8 cellular contexts compared by ENCODE assay signal in genomic region chrX:71181910-71182799, GRCh38. TPM values are rescaled to one million over a fixed set of nuclear protein-coding genes. Genes with fewer than 3 reads are reported as not detected.
DNase-seq lines count a peak whose midpoint lies in the region; ATAC-seq and TF ChIP-seq lines count a peak whose summit lies in the region.

No MANE protein-coding gene starts in this region.

- CTCF ChIA-PET in T-cell (lab: Charles Lee) = interaction anchor here (0.5 to 2.0 kb wide), 13 partner anchors 9 to 1049 kb away, joined by 3 to 6 read pairs (median 4); partner anchors contain the start of genes FOXO4 (in 1 of the 2), IGBP1 (in 1 of the 2), IL2RG (in 1 of the 2) and MED12 (in 1 of the 2)

- H3K4me3 Mint-ChIP-seq in T-cell (peak overlapping the region; percentile 88 to 92 (median 89)), type B pancreatic cell (peak overlapping the region; percentile 92)

- peak; percentile 89 for DNase-seq in GM12864 (ENCODE audit: low read depth)
- peak; percentile 99 for DNase-seq in NCI-H1092 treated with DMSO at 0.1 percent for 48 hours (lab: John Stamatoyannopoulos, UW)
- peak; percentile 49 to 85 (median 77) for DNase-seq in T-cell
- DNase-seq in amniotic epithelial cell (ENCODE audit: low read depth) = peak; percentile 98
- peak; percentile 73 to 92 for DNase-seq in heart right ventricle
- peak; percentile 96 for DNase-seq in pons (ENCODE audit: low spot score)
- DNase-seq in type B pancreatic cell (ENCODE audit: extremely low spot score, unreplicated experiment) = peak; percentile 84

- H3K9me3 Mint-ChIP-seq in T-cell (no peaks in the 10 kb centered on the region), type B pancreatic cell (no peaks in the 10 kb centered on the region)

- H3K4me3 ChIP-seq in GM12864 (ENCODE audit: low read depth, low read length) (peak overlapping the region; percentile 51), heart right ventricle (peak overlapping the region in 9 of 10 donors; percentile 17 to 61 (median 49))

- no peaks in the 10 kb centered on the region for H3K36me3 ChIP-seq in heart right ventricle

- peaks cover 9% of the 10 kb centered on the region for H3K36me3 Mint-ChIP-seq in T-cell
- H3K36me3 Mint-ChIP-seq in type B pancreatic cell = no peaks in the 10 kb centered on the region

- peaks cover 0 to 6% (median 0%) of the 10 kb centered on the region in 9 donors for H3K4me1 ChIP-seq in heart right ventricle

- no peaks in the 10 kb centered on the region for H3K9me3 ChIP-seq in heart right ventricle

- H3K27ac Mint-ChIP-seq in T-cell = peak overlapping the region; percentile 98 to 99
- H3K27ac Mint-ChIP-seq in type B pancreatic cell = peak overlapping the region; percentile 97

- TF ChIP-seq CTCF in GM12864 (IDR thresholded peaks at IDR 0.05; ENCODE audit: low read depth, low read length, missing control alignments) (no peak), heart right ventricle (IDR thresholded peaks at IDR 0.05) (no peak), type B pancreatic cell (conservative IDR thresholded peaks at IDR 0.05) (no peak)

- peaks cover 0 to 8% (median 0%) of the 10 kb centered on the region in 7 donors for H3K27me3 ChIP-seq in heart right ventricle

- H3K4me1 Mint-ChIP-seq in T-cell (peaks cover 6 to 29% (median 16%) of the 10 kb centered on the region in 3 donors), type B pancreatic cell (ENCODE audit: unreplicated experiment) (peaks cover 20% of the 10 kb centered on the region)

- WGBS in heart right ventricle, 2 donors = 1 to 2% methylated on average over 42 of the region's 42 CpGs

- ATAC-seq in HG02623 (IDR thresholded peaks at IDR 0.05; ENCODE audit: unreplicated experiment) (peak; percentile 86), T-cell (replicated peaks in 1 of 4) (peak; percentile 91 to 94 (median 94)), heart right ventricle (peak; percentile 89 to 98 (median 96))

- intact Hi-C loops in heart right ventricle (cut with DNase I) = loop anchor here in 2 of 10 donors (5.0 to 10.0 kb wide), 5 partner anchors 70 to 183 kb away; partner anchors contain the start of genes FOXO4 (in 1 of the 2), SNX12 (in 1 of the 2), TAF1 (in 1 of the 2) and ZMYM3 (in 1 of the 2)

- peaks cover 0 to 10% of the 10 kb centered on the region in 2 donors for H3K27me3 Mint-ChIP-seq in T-cell
- no peaks in the 10 kb centered on the region for H3K27me3 Mint-ChIP-seq in type B pancreatic cell

- peak overlapping the region; percentile 63 to 93 (median 84) for H3K27ac ChIP-seq in heart right ventricle

- POLR2A ChIA-PET in T-cell (lab: Charles Lee) = interaction anchor here (0.5 to 1.6 kb wide), 8 partner anchors 14 to 215 kb away, joined by 3 to 10 read pairs (median 4); partner anchors contain the start of genes MED12 (in 1 of the 2), NONO (in 1 of the 2) and TAF1 (in 1 of the 2)

RNA-seq across cellular contexts. Expression of gene NLGN3, which starts 37.5 kb away (rescaled TPM):
- total RNA-seq in T-cell (1 to 10 TPM; 2.9 to 3.7 (median 3.2) TPM), heart right ventricle (under 1 TPM; 0.23 to 0.94 (median 0.55) TPM), type B pancreatic cell (ENCODE audit: low replicate concordance) (0.86 and 17.9 TPM in 2 replicates)
- polyA plus RNA-seq in heart right ventricle = under 1 TPM; 0.16 to 0.51 TPM

RNA-seq across cellular contexts. Expression of gene GJB1, which starts 40.9 kb away (rescaled TPM):
- under 1 TPM in 2 of 5 donors, not detected in 3; 0.23 TPM for total RNA-seq in T-cell
- not detected for total RNA-seq in heart right ventricle
- polyA plus RNA-seq in heart right ventricle = not detected
- 3.9 and 15.3 TPM in 2 replicates for total RNA-seq in type B pancreatic cell (ENCODE audit: low replicate concordance)

Comparison
In these comparisons a context has a peak if more than half of its experiments do, and no peak if none do; other contexts are left out.
1. Peak in every context shown above with its lines: DNase-seq, ATAC-seq, H3K4me3 ChIP-seq and H3K27ac ChIP-seq.